In genomic region chr2:218991674-218992168, GRCh38 we compare ENCODE assay signal across 1 cellular context.
TF ChIP-seq lines count a peak whose summit lies in the region.

No MANE protein-coding gene starts in this region.

TF ChIP-seq in K562, 482 proteins besides CTCF, POLR2A, EP300 and RAD21 (continues in another document):
- no peak for TF ChIP-seq FIP1L1 (IDR thresholded peaks at IDR 0.05; ENCODE audit: low read depth, low read length, poor library complexity, severe bottlenecking)
- no peak for TF ChIP-seq GTF3C2 (IDR thresholded peaks at IDR 0.05; ENCODE audit: borderline replicate concordance, extremely low read depth, insufficient read length)
- TF ChIP-seq NONO (IDR thresholded peaks at IDR 0.05; ENCODE audit: low read depth in 2 of 2, low read length in 1 of 2), result no peak
- peak in 1 of 2 experiments; percentile 25 for TF ChIP-seq AFF1 (IDR thresholded peaks at IDR 0.05; ENCODE audit: low read depth in 1 of 2, partially characterized antibody in 2 of 2)
- TF ChIP-seq SIN3A (IDR thresholded peaks at IDR 0.05; ENCODE audit: borderline replicate concordance in 2 of 2, control insufficient read depth in 1 of 2, low read depth in 2 of 2, low read length in 2 of 2), result peak in 1 of 2 experiments; percentile 40; a peak in 1 of 4 replicates
- TF ChIP-seq NCOA1 (IDR thresholded peaks at IDR 0.05; ENCODE audit: low read depth), result peak; percentile 23; the same call in 1 of the 2 replicates
- no peak for TF ChIP-seq ZNF354B (CRISPR knock-in tag; IDR thresholded peaks at IDR 0.05)
- no peak for TF ChIP-seq ZBTB43 (CRISPR knock-in tag; IDR thresholded peaks at IDR 0.05)
- TF ChIP-seq TEAD2 (tag; IDR thresholded peaks at IDR 0.05), result 0 out of 2 replicates have a peak, but pooled peaks have one; percentile 42
- peak; percentile 35; the same call in 1 of the 2 replicates for TF ChIP-seq TFAP4 (CRISPR knock-in tag; IDR thresholded peaks at IDR 0.05; ENCODE audit: borderline replicate concordance)
- peak; percentile 26; the same call in 1 of the 2 replicates for TF ChIP-seq ZNF263 (CRISPR knock-in tag; IDR thresholded peaks at IDR 0.05; ENCODE audit: borderline replicate concordance)
- TF ChIP-seq ID3 (CRISPR knock-in tag; IDR thresholded peaks at IDR 0.05), result no peak
- no peak for TF ChIP-seq ID3 (tag; IDR thresholded peaks at IDR 0.05)
- TF ChIP-seq ZNF143 (CRISPR knock-in tag; IDR thresholded peaks at IDR 0.05), result no peak
- TF ChIP-seq REST (CRISPR knock-in tag; IDR thresholded peaks at IDR 0.05; ENCODE audit: low read depth), result peak; percentile 95
- peak in 1 of 2 experiments; percentile 51; a peak in 1 of 4 replicates for TF ChIP-seq MNT (conservative IDR thresholded peaks at IDR 0.05)
- no peak for TF ChIP-seq CCAR2 (IDR thresholded peaks at IDR 0.05; ENCODE audit: low read depth, low read length)
- 0 out of 2 replicates have a peak, but pooled peaks have one; percentile 34 for TF ChIP-seq KLF13 (tag; IDR thresholded peaks at IDR 0.05; ENCODE audit: borderline replicate concordance, low read depth)
- no peak for TF ChIP-seq RHOXF2B (CRISPR knock-in tag; conservative IDR thresholded peaks at IDR 0.05)
- TF ChIP-seq AFF4 (CRISPR knock-in tag; IDR thresholded peaks at IDR 0.05), result no peak
- no peak for TF ChIP-seq NR2C2 (CRISPR knock-in tag; IDR thresholded peaks at IDR 0.05)
- no peak for TF ChIP-seq NR2C2 (tag; IDR thresholded peaks at IDR 0.05)
- TF ChIP-seq ZNF699 (CRISPR knock-in tag; IDR thresholded peaks at IDR 0.05; ENCODE audit: insufficient replicate concordance), result no peak
- TF ChIP-seq TAF9B (IDR thresholded peaks at IDR 0.05; ENCODE audit: partially characterized antibody), result no peak
- peak in 1 of 2 experiments; percentile 84; a peak in 1 of 4 replicates for TF ChIP-seq TEAD1 (CRISPR knock-in tag; IDR thresholded peaks at IDR 0.05)
- no peak for TF ChIP-seq ZNF444 (CRISPR knock-in tag; IDR thresholded peaks at IDR 0.05)
- no peak for TF ChIP-seq PURB (CRISPR knock-in tag; IDR thresholded peaks at IDR 0.05; ENCODE audit: low read depth)
- TF ChIP-seq EHMT2 (IDR thresholded peaks at IDR 0.05), result peak; percentile 89
- 0 out of 2 replicates have a peak, but pooled peaks have one; percentile 33 for TF ChIP-seq FOXP4 (CRISPR knock-in tag; IDR thresholded peaks at IDR 0.05; ENCODE audit: borderline replicate concordance)
- TF ChIP-seq IRF9 (tag; IDR thresholded peaks at IDR 0.05), result no peak
- TF ChIP-seq BACH1 (tag; IDR thresholded peaks at IDR 0.05), result no peak
- peak; percentile 72 for TF ChIP-seq MIER1 (IDR thresholded peaks at IDR 0.05; ENCODE audit: low read depth)
- no peak for TF ChIP-seq TFAM (CRISPR knock-in tag; conservative IDR thresholded peaks at IDR 0.05)
- no peak for TF ChIP-seq ZNF707 (CRISPR knock-in tag; conservative IDR thresholded peaks at IDR 0.05)
